8 cellular contexts compared by ENCODE assay signal in genomic region chr3:128681277-128681829, GRCh38. TPM values are rescaled to one million over a fixed set of nuclear protein-coding genes. Genes with fewer than 3 reads are reported as not detected.
DNase-seq lines count a peak whose midpoint lies in the region; ATAC-seq, FAIRE-seq and TF ChIP-seq lines count a peak whose summit lies in the region.

No MANE protein-coding gene starts in this region.

- in situ Hi-C loops in GM12878 (cut with MboI): loop anchor here (5.0 kb wide), 1 partner anchor 111 kb away; no protein-coding TSS in a partner anchor

- no peaks in the 10 kb centered on the region for H3K36me3 Mint-ChIP-seq in type B pancreatic cell

- H2AFZ ChIP-seq in GM12878 (ENCODE audit: control insufficient read depth, low read depth, low read length): peak overlapping the region; percentile 99

- peak; percentile 18 for FAIRE-seq in GM12878 (lab: Jason Lieb, UNC)

- peaks cover 5% of the 10 kb centered on the region for H3K79me2 ChIP-seq in GM12878 (ENCODE audit: control insufficient read depth, insufficient read depth, low read length)

- H3K36me3 ChIP-seq in ES-I3 (ENCODE audit: insufficient read depth, low read length): no peaks in the 10 kb centered on the region
- no peaks in the 10 kb centered on the region for H3K36me3 ChIP-seq in GM12878 (ENCODE audit: control insufficient read depth in 2 of 2, insufficient read depth in 2 of 2, low read length in 1 of 2)
- H3K36me3 ChIP-seq in lung (ENCODE audit: control insufficient read depth in 2 of 2, insufficient read depth in 2 of 2, low read length in 2 of 2): no peaks in the 10 kb centered on the region

- no peaks in the 10 kb centered on the region for H3K27me3 Mint-ChIP-seq in type B pancreatic cell

- H3K27ac Mint-ChIP-seq in type B pancreatic cell: peak overlapping the region; percentile 93

- TF ChIP-seq POLR2A in GM12878 (IDR thresholded peaks at IDR 0.05; ENCODE audit: low read depth, low read length): no peak

- H3K4me3 ChIP-seq in GM12878: peak overlapping the region; percentile 83
- peak overlapping the region; percentile 46 for H3K4me3 ChIP-seq in lung

- intact Hi-C loops in GM12878 (cut with micrococcal nuclease; ENCODE audit: unreplicated experiment): loop anchor here (2.0 kb wide), 3 partner anchors 31 to 197 kb away; partner anchors contain the start of genes ACAD9 and RPN1

- H3K4me1 ChIP-seq in ES-I3 (ENCODE audit: insufficient read depth, low read length): peaks cover 4% of the 10 kb centered on the region; the same call in 1 of the 2 replicates
- H3K4me1 ChIP-seq in GM12878 (ENCODE audit: control insufficient read depth, insufficient read depth, low read length): no peaks in the 10 kb centered on the region
- H3K4me1 ChIP-seq in lung (ENCODE audit: control insufficient read depth in 2 of 2, insufficient read depth in 2 of 2, low read length in 2 of 2): no peaks in the 10 kb centered on the region

- peak overlapping the region; percentile 84 for H3K4me3 Mint-ChIP-seq in type B pancreatic cell

- peak overlapping the region; percentile 100 for H3K4me2 ChIP-seq in GM12878 (ENCODE audit: control insufficient read depth, insufficient read depth)

- CTCF ChIA-PET in GM12878 (lab: Yijun Ruan, JAX): interaction anchor here (0.6 to 10.1 kb wide), 25 partner anchors 8 to 504 kb away, joined by 3 to 244 read pairs (median 5); partner anchors contain the start of genes ACAD9, RAB7A and RPN1

- SMC1A ChIA-PET in GM12878 (lab: Charles Lee; ENCODE audit: uncharacterized antibody, unreplicated experiment): interaction anchor here (0.9 to 4.2 kb wide), 19 partner anchors 11 to 345 kb away, joined by 3 to 101 read pairs (median 6); partner anchors contain the start of genes ACAD9 and RAB7A

- peak overlapping the region; percentile 52 for H3K9ac ChIP-seq in ES-I3 (ENCODE audit: low read depth, low read length)
- H3K9ac ChIP-seq in GM12878 (ENCODE audit: control insufficient read depth, insufficient read depth, low read length): peak overlapping the region; percentile 96

- H3K9me3 Mint-ChIP-seq in type B pancreatic cell: no peaks in the 10 kb centered on the region

- POLR2A ChIA-PET in GM12878 (lab: Charles Lee): interaction anchor here (1.0 to 3.0 kb wide), 8 partner anchors 9 to 123 kb away, joined by 3 to 15 read pairs (median 5); partner anchors contain the start of genes RAB7A and RPN1

- TF ChIP-seq RAD21 in GM12878 (IDR thresholded peaks at IDR 0.05; ENCODE audit: insufficient read depth, low read depth, low read length): no peak

- H3K4me1 Mint-ChIP-seq in type B pancreatic cell (ENCODE audit: unreplicated experiment): peaks cover 10% of the 10 kb centered on the region

- TF ChIP-seq CTCF in GM12878 (IDR thresholded peaks at IDR 0.05 in 2 of 3, conservative IDR thresholded peaks at IDR 0.05 in 1 of 3; ENCODE audit: control insufficient read depth in 2 of 3, extremely low read depth in 1 of 3, insufficient read depth in 1 of 3, low read depth in 3 of 3, low read length in 3 of 3) (no peak), lung (IDR thresholded peaks at IDR 0.05; ENCODE audit: control extremely low read depth, extremely low read depth) (no peak), type B pancreatic cell (conservative IDR thresholded peaks at IDR 0.05) (no peak)

- peak; percentile 76 for DNase-seq in MV-4-11 (lab: John Stamatoyannopoulos, UW)
- no peak for DNase-seq in GM12878 (ENCODE audit: low read depth, low spot score)
- no peak for DNase-seq in lung (ENCODE audit: low spot score)
- DNase-seq in type B pancreatic cell (ENCODE audit: extremely low spot score, unreplicated experiment): no peak

- H3K9me3 ChIP-seq in ES-I3 (ENCODE audit: control insufficient read depth, insufficient read depth, low read length) (no peaks in the 10 kb centered on the region), GM12878 (replicated peaks; ENCODE audit: control insufficient read depth, insufficient read depth, low read length) (no peaks in the 10 kb centered on the region), lung (ENCODE audit: control insufficient read depth in 2 of 2, insufficient read depth in 1 of 2, low read length in 1 of 2) (no peaks in the 10 kb centered on the region)

- no peaks in the 10 kb centered on the region for H3K27me3 ChIP-seq in GM12878 (replicated peaks in 1 of 2; ENCODE audit: control insufficient read depth in 2 of 2, insufficient read depth in 2 of 2, low read length in 1 of 2)
- H3K27me3 ChIP-seq in lung (ENCODE audit: control insufficient read depth, insufficient read depth): no peaks in the 10 kb centered on the region

- no peak for TF ChIP-seq EP300 in GM12878 (IDR thresholded peaks at IDR 0.05; ENCODE audit: borderline replicate concordance in 1 of 2, control insufficient read depth in 1 of 2, low read depth in 2 of 2, low read length in 2 of 2)

- TSS peak; percentile 93 for BruUV-seq in GM12878 (replicated peaks; lab: Mats Ljungman, UMichigan)

- no peaks in the 10 kb centered on the region for H4K20me1 ChIP-seq in GM12878 (ENCODE audit: control insufficient read depth, insufficient read depth)

- H3K27ac ChIP-seq in GM12878 (ENCODE audit: control insufficient read depth, insufficient read depth): peak overlapping the region; percentile 98
- peak overlapping the region; percentile 92 to 97 for H3K27ac ChIP-seq in lung (ENCODE audit: low read depth in 1 of 2, low read length in 1 of 2)

- 31% methylated on average over 14 of the region's 14 CpGs for WGBS in GM12878 (ENCODE audit: insufficient coverage, insufficient replicate concordance, low lambda C conversion rate, missing lambda C conversion rate)
- 24 to 26% methylated on average over 14 of the region's 14 CpGs for WGBS in lung, 2 donors

- no peak for ATAC-seq in GM12878
- no peak for ATAC-seq in lung (ENCODE audit: insufficient read depth, low FRiP score)
- no peak for ATAC-seq in GM19395 (IDR thresholded peaks at IDR 0.05; ENCODE audit: unreplicated experiment)
- ATAC-seq in GM18909 (IDR thresholded peaks at IDR 0.05; ENCODE audit: poor library complexity, unreplicated experiment): no peak
- no peak for ATAC-seq in GM21390 (IDR thresholded peaks at IDR 0.05; ENCODE audit: unreplicated experiment)

- RAD21 ChIA-PET in GM12878 (lab: Charles Lee; ENCODE audit: unreplicated experiment): interaction anchor here (0.7 to 3.2 kb wide), 15 partner anchors 8 to 197 kb away, joined by 3 to 112 read pairs (median 5); no protein-coding TSS in a partner anchor

TF ChIP-seq in GM12878, 131 proteins besides CTCF, POLR2A, EP300 and RAD21 (continues in another document):
- TF ChIP-seq, protein P1, sequence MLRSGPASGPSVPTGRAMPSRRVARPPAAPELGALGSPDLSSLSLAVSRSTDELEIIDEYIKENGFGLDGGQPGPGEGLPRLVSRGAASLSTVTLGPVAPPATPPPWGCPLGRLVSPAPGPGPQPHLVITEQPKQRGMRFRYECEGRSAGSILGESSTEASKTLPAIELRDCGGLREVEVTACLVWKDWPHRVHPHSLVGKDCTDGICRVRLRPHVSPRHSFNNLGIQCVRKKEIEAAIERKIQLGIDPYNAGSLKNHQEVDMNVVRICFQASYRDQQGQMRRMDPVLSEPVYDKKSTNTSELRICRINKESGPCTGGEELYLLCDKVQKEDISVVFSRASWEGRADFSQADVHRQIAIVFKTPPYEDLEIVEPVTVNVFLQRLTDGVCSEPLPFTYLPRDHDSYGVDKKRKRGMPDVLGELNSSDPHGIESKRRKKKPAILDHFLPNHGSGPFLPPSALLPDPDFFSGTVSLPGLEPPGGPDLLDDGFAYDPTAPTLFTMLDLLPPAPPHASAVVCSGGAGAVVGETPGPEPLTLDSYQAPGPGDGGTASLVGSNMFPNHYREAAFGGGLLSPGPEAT (IDR thresholded peaks at IDR 0.05; ENCODE audit: low read depth): no peak
- no peak for TF ChIP-seq CEBPB (IDR thresholded peaks at IDR 0.05; ENCODE audit: borderline replicate concordance in 1 of 2, low read depth in 2 of 2, low read length in 2 of 2)

RNA-seq across cellular contexts. Expression of gene RPN1, which starts 30.7 kb away (rescaled TPM):
- 135 and 154 TPM in 2 replicates for total RNA-seq in GM12878 (2013; cell fraction: nucleolus; rRNA removed)
- total RNA-seq in GM12878 (2014; rRNA removed) (223 and 227 TPM in 2 replicates), GM12878 (2014; rRNA removed; fragmentation: Illumina TruSeq; extraction: Trizol) (153 and 162 TPM in 2 replicates), GM12878 (2021) (147 and 150 TPM in 2 replicates), lung (100 to 1,000 TPM; 158 to 288 TPM), type B pancreatic cell (ENCODE audit: low replicate concordance) (192 and 228 TPM in 2 replicates)
- polyA plus RNA-seq in GM12878 (2011; ENCODE audit: low read depth): 86.6 TPM
- polyA plus RNA-seq in GM12878 (2011; rRNA removed) (231 and 241 TPM in 2 replicates), GM12878 (2014; fragmentation: Illumina TruSeq; extraction: Trizol) (136 and 142 TPM in 2 replicates), GM12878 (2014; fragmentation: Nextera tagmentation; extraction: Ambion mirVana) (10 to 100 TPM; 56.1 to 58.3 TPM), GM12878 (2014; rRNA removed) (146 and 152 TPM in 2 replicates), GM12878 (2016; fragmentation: Nextera tagmentation; extraction: Ambion mirVana) (100 to 1,000 TPM; 260 to 266 TPM), lung (100 to 1,000 TPM; 146 to 318 TPM)
- polyA plus RNA-seq in GM12878 (2011; cell fraction: cytosol; rRNA removed): 154 and 157 TPM in 2 replicates
- polyA plus RNA-seq in GM12878 (2011; cell fraction: nucleus; rRNA removed): 87.4 and 115 TPM in 2 replicates
- polyA plus RNA-seq in GM12878 (2012): 113 TPM in 2 replicates
- 280 and 296 TPM in 2 replicates for polyA minus RNA-seq in GM12878 (2011; rRNA and poly(A)+ RNA removed)
- polyA minus RNA-seq in GM12878 (2011; cell fraction: cytosol; rRNA and poly(A)+ RNA removed): 78.7 and 87.7 TPM in 2 replicates
- polyA minus RNA-seq in GM12878 (2011; cell fraction: nucleus; rRNA and poly(A)+ RNA removed): 45.7 and 72.0 TPM in 2 replicates

RNA-seq across cellular contexts. Expression of gene RAB7A, which starts 44.6 kb away (rescaled TPM):
- total RNA-seq in GM12878 (2013; cell fraction: nucleolus; rRNA removed): 50.5 and 54.9 TPM in 2 replicates
- 42.2 and 44.4 TPM in 2 replicates for total RNA-seq in GM12878 (2014; rRNA removed)
- 73.7 and 75.3 TPM in 2 replicates for total RNA-seq in GM12878 (2014; rRNA removed; fragmentation: Illumina TruSeq; extraction: Trizol)
- total RNA-seq in GM12878 (2021): 151 and 171 TPM in 2 replicates
- 84.8 TPM for polyA plus RNA-seq in GM12878 (2011; ENCODE audit: low read depth)
- polyA plus RNA-seq in GM12878 (2011; rRNA removed): 212 and 237 TPM in 2 replicates
- polyA plus RNA-seq in GM12878 (2011; cell fraction: cytosol; rRNA removed): 163 and 202 TPM in 2 replicates
- polyA plus RNA-seq in GM12878 (2011; cell fraction: nucleus; rRNA removed): 39.0 and 42.1 TPM in 2 replicates
- polyA plus RNA-seq in GM12878 (2012): 118 and 135 TPM in 2 replicates
- polyA plus RNA-seq in GM12878 (2014; fragmentation: Illumina TruSeq; extraction: Trizol): 200 and 201 TPM in 2 replicates
- 10 to 100 TPM; 40.3 to 43.0 TPM for polyA plus RNA-seq in GM12878 (2014; fragmentation: Nextera tagmentation; extraction: Ambion mirVana)
- polyA plus RNA-seq in GM12878 (2014; rRNA removed): 136 and 148 TPM in 2 replicates
- polyA plus RNA-seq in GM12878 (2016; fragmentation: Nextera tagmentation; extraction: Ambion mirVana): 100 to 1,000 TPM; 175 to 183 TPM
- polyA minus RNA-seq in GM12878 (2011; rRNA and poly(A)+ RNA removed): 132 and 142 TPM in 2 replicates
- polyA minus RNA-seq in GM12878 (2011; cell fraction: cytosol; rRNA and poly(A)+ RNA removed): 53.9 and 75.5 TPM in 2 replicates
- polyA minus RNA-seq in GM12878 (2011; cell fraction: nucleus; rRNA and poly(A)+ RNA removed): 15.8 and 25.5 TPM in 2 replicates
- 100 to 1,000 TPM; 127 to 271 TPM for total RNA-seq in lung
- polyA plus RNA-seq in lung: 100 to 1,000 TPM; 164 to 254 TPM
- total RNA-seq in type B pancreatic cell (ENCODE audit: low replicate concordance): 157 and 216 TPM in 2 replicates
